In the genomic region with DNA sequence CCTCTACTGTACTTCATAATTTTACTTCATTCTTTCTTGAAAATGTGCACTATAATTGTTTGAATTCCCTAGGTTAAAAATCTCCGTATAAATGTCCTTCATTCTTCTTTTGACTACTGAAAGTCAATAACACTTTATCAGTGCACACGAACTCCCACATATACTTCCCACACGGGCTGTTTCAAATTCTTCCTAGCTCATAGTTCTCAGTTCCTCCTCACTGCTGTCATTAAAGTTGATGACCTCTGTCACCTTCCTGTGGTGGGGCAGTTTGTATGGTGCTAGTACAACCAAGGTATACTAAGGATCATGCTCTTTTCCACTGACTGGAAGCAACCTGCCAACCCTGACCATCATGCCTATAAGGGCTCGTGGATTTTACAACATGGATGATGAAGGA, we compare ENCODE assay signal across 14 cellular contexts. TPM values are rescaled to one million over a fixed set of nuclear protein-coding genes. Genes with fewer than 3 reads are reported as not detected.
DNase-seq lines count a peak whose midpoint lies in the region; ATAC-seq lines count a peak whose summit lies in the region.
"Had no signal": no experiment of that assay in that cellular context is flagged by ENCODE, and none has a peak within 500 bp of the region (broad histone marks: within the 10 kb centered on the region; RNA-seq: fewer than 3 reads in every experiment).

No MANE protein-coding gene starts in this region.

- H3K27me3 Mint-ChIP-seq in naive thymus-derived CD4-positive, alpha-beta T cell, result peaks cover 0 to 24% (median 5%) of the 10 kb centered on the region in 5 donors
- H3K27me3 Mint-ChIP-seq: stimulated activated naive CD8-positive, alpha-beta T cell treated with anti-CD3 and anti-CD28 coated beads, Interleukin-15, Interleukin-2, amounts not matched to agents 100 ng/mL and 50 ng/mL, for 24 hours had no signal

- H3K4me3 ChIP-seq in naive thymus-derived CD4-positive, alpha-beta T cell (ENCODE audit: low read length), result no peak overlapping the region
- H3K4me3 ChIP-seq: smooth muscle cell had no signal

- no peaks in the 10 kb centered on the region for H3K27me3 ChIP-seq in naive thymus-derived CD4-positive, alpha-beta T cell (ENCODE audit: control insufficient read depth in 2 of 2, insufficient read depth in 2 of 2, low read length in 2 of 2)
- H3K27me3 ChIP-seq: brain microvascular endothelial cell had no signal

- no peaks in the 10 kb centered on the region for H3K9me3 ChIP-seq in naive thymus-derived CD4-positive, alpha-beta T cell (ENCODE audit: control insufficient read depth in 2 of 3, low read length in 3 of 3)

- H3K36me3 Mint-ChIP-seq in naive thymus-derived CD4-positive, alpha-beta T cell, result peaks cover 0 to 6% (median 0%) of the 10 kb centered on the region in 5 donors
- H3K36me3 Mint-ChIP-seq: activated CD8-positive, alpha-beta memory T cell treated with anti-CD3 and anti-CD28 coated beads, Interleukin-2, amount 10 ng/mL, durations not matched to agents 7 days and 5 days had no signal

- no peak for DNase-seq in naive thymus-derived CD4-positive, alpha-beta T cell
- DNase-seq in T-helper 1 cell (no peak), NCI-H82 (lab: John Stamatoyannopoulos, UW) (no peak)
- DNase-seq in activated CD4-positive, alpha-beta T cell treated with anti-CD3 and anti-CD28 coated beads, Interleukin-2, amount 50 U/mL, for 1 hour, result no peak
- DNase-seq: activated CD8-positive, alpha-beta memory T cell treated with anti-CD3 and anti-CD28 coated beads, Interleukin-2, amount 10 ng/mL, durations not matched to agents 7 days and 5 days; brain microvascular endothelial cell; DMS79 treated with DMSO at 0.1 percent for 48 hours; NCI-H2081 treated with DMSO at 0.1 percent for 48 hours; SHP77 had no signal

- peaks cover 0 to 3% (median 0%) of the 10 kb centered on the region in 7 donors for H3K4me1 Mint-ChIP-seq in naive thymus-derived CD4-positive, alpha-beta T cell
- H3K4me1 Mint-ChIP-seq: activated CD8-positive, alpha-beta memory T cell treated with anti-CD3 and anti-CD28 coated beads, Interleukin-2, amount 10 ng/mL, durations not matched to agents 7 days and 5 days had no signal

- POLR2A ChIA-PET in naive thymus-derived CD4-positive, alpha-beta T cell (lab: Charles Lee), result no interaction called here

- H3K27ac Mint-ChIP-seq in naive thymus-derived CD4-positive, alpha-beta T cell, result no peak overlapping the region
- H3K27ac Mint-ChIP-seq: activated CD8-positive, alpha-beta memory T cell treated with anti-CD3 and anti-CD28 coated beads, Interleukin-2, amount 10 ng/mL, durations not matched to agents 7 days and 5 days; stimulated activated naive CD8-positive, alpha-beta T cell treated with anti-CD3 and anti-CD28 coated beads, Interleukin-15, Interleukin-2, amounts not matched to agents 100 ng/mL and 50 ng/mL, for 24 hours had no signal

- no peak overlapping the region for H3K4me3 Mint-ChIP-seq in naive thymus-derived CD4-positive, alpha-beta T cell
- H3K4me3 Mint-ChIP-seq: activated CD8-positive, alpha-beta memory T cell treated with anti-CD3 and anti-CD28 coated beads, Interleukin-2, amount 10 ng/mL, durations not matched to agents 7 days and 5 days; stimulated activated naive CD8-positive, alpha-beta T cell treated with anti-CD3 and anti-CD28 coated beads, Interleukin-15, Interleukin-2, amounts not matched to agents 100 ng/mL and 50 ng/mL, for 24 hours had no signal

- peak; percentile 56 for ATAC-seq in GM19023 (IDR thresholded peaks at IDR 0.05; ENCODE audit: unreplicated experiment)
- peak; percentile 69 for ATAC-seq in HG02588 (IDR thresholded peaks at IDR 0.05; ENCODE audit: unreplicated experiment)
- peak; percentile 66 for ATAC-seq in HG03520 (IDR thresholded peaks at IDR 0.05; ENCODE audit: unreplicated experiment)
- peak; percentile 53 for ATAC-seq in naive thymus-derived CD4-positive, alpha-beta T cell
- ATAC-seq: activated CD8-positive, alpha-beta memory T cell treated with anti-CD3 and anti-CD28 coated beads, Interleukin-2, amount 10 ng/mL, durations not matched to agents 7 days and 5 days had no signal

- H3K36me3 ChIP-seq in naive thymus-derived CD4-positive, alpha-beta T cell (ENCODE audit: control insufficient read depth in 2 of 3, insufficient read depth in 3 of 3, low read length in 3 of 3), result no peaks in the 10 kb centered on the region
- H3K36me3 ChIP-seq: brain microvascular endothelial cell had no signal

- CTCF ChIA-PET in naive thymus-derived CD4-positive, alpha-beta T cell (lab: Charles Lee), result no interaction called here

- no peaks in the 10 kb centered on the region for H3K4me1 ChIP-seq in naive thymus-derived CD4-positive, alpha-beta T cell (ENCODE audit: control insufficient read depth in 2 of 2, insufficient read depth in 2 of 2, low read length in 2 of 2)

- no peak overlapping the region for H3K27ac ChIP-seq in naive thymus-derived CD4-positive, alpha-beta T cell (ENCODE audit: low read depth, low read length)
- H3K27ac ChIP-seq: brain microvascular endothelial cell had no signal

- intact Hi-C loops in naive thymus-derived CD4-positive, alpha-beta T cell (cut with micrococcal nuclease), result no loop called here

- peaks cover 0 to 8% (median 0%) of the 10 kb centered on the region in 11 donors for H3K9me3 Mint-ChIP-seq in naive thymus-derived CD4-positive, alpha-beta T cell
- H3K9me3 Mint-ChIP-seq: stimulated activated naive CD8-positive, alpha-beta T cell treated with anti-CD3 and anti-CD28 coated beads, Interleukin-15, Interleukin-2, amounts not matched to agents 100 ng/mL and 50 ng/mL, for 24 hours had no signal

RNA-seq across cellular contexts. Expression of gene CD2AP, which starts 40.0 kb away (rescaled TPM):
- total RNA-seq in naive thymus-derived CD4-positive, alpha-beta T cell, result 10 to 100 TPM; 21.8 to 37.0 (median 27.9) TPM
- 1 to 10 TPM; 7.6 to 7.7 TPM for polyA plus RNA-seq in naive thymus-derived CD4-positive, alpha-beta T cell
